ENCODE assay signal across 8 cellular contexts in genomic region chr5:112848116-112848811, GRCh38. TPM values are rescaled to one million over a fixed set of nuclear protein-coding genes. Genes with fewer than 3 reads are reported as not detected.
DNase-seq lines count a peak whose midpoint lies in the region; ATAC-seq and TF ChIP-seq lines count a peak whose summit lies in the region.

No MANE protein-coding gene starts in this region.

- no TSS peak for BruUV-seq in OCI-LY7 (replicated peaks; lab: Mats Ljungman, UMichigan)

- CTCF ChIA-PET in OCI-LY7 (lab: Charles Lee; ENCODE audit: unreplicated experiment) = interaction anchor here (0.5 to 0.6 kb wide), 2 partner anchors 127 to 280 kb away, joined by 3 read pairs; no protein-coding TSS in a partner anchor

- H3K27ac Mint-ChIP-seq in type B pancreatic cell = peak overlapping the region; percentile 24

- H3K9me3 ChIP-seq in OCI-LY7 (ENCODE audit: low read length) = no peaks in the 10 kb centered on the region

- TF ChIP-seq CTCF in OCI-LY7 (conservative IDR thresholded peaks at IDR 0.05; ENCODE audit: low read length) (peak; percentile 83), type B pancreatic cell (conservative IDR thresholded peaks at IDR 0.05) (peak; percentile 81)

- POLR2A ChIA-PET in OCI-LY7 (lab: Charles Lee) = interaction anchor here (0.6 to 1.2 kb wide), 9 partner anchors 9 to 298 kb away, joined by 3 to 8 read pairs (median 3); no protein-coding TSS in a partner anchor

- H3K27ac ChIP-seq in OCI-LY7 (ENCODE audit: low read depth, low read length, poor library complexity, severe bottlenecking) = no peak overlapping the region

- no peaks in the 10 kb centered on the region for H3K27me3 ChIP-seq in H7 (ENCODE audit: control insufficient read depth, insufficient read depth, low read length)

- H4K20me1 ChIP-seq in OCI-LY7 (ENCODE audit: insufficient read depth, low read length) = no peaks in the 10 kb centered on the region

- no peaks in the 10 kb centered on the region for H3K9me3 Mint-ChIP-seq in type B pancreatic cell

- H3K79me2 ChIP-seq in OCI-LY7 (ENCODE audit: insufficient read depth, low read depth, low read length) = no peaks in the 10 kb centered on the region

- DNase-seq in stimulated activated CD4-positive, alpha-beta T cell treated with anti-CD3 and anti-CD28 coated beads, Interleukin-4, amount 100 ng/mL, for 24 hours = peak; percentile 8
- DNase-seq in stimulated activated CD4-positive, alpha-beta T cell treated with anti-CD3 and anti-CD28 coated beads, Interleukin-15, amount 100 ng/mL, for 24 hours = no peak
- DNase-seq in H7 = peak; percentile 18
- peak; percentile 70 for DNase-seq in Jurkat, Clone E6-1 (ENCODE audit: low read depth, low spot score)
- DNase-seq in OCI-LY7 (ENCODE audit: low spot score) = peak; percentile 79
- DNase-seq in cerebellar cortex (ENCODE audit: low spot score) = peak; percentile 74
- DNase-seq in left lobe of liver (ENCODE audit: low spot score) = no peak
- DNase-seq in type B pancreatic cell (ENCODE audit: extremely low spot score, unreplicated experiment) = no peak

- intact Hi-C loops in OCI-LY7 (cut with micrococcal nuclease; ENCODE audit: unreplicated experiment) = loop anchor here (1.0 to 5.0 kb wide), 2 partner anchors 156 to 297 kb away; no protein-coding TSS in a partner anchor

- peaks cover 3% of the 10 kb centered on the region for H3K4me1 Mint-ChIP-seq in type B pancreatic cell (ENCODE audit: unreplicated experiment)

- no peaks in the 10 kb centered on the region for H3K9me2 ChIP-seq in OCI-LY7 (ENCODE audit: insufficient read depth, low read length)

- H3K4me3 ChIP-seq in H7 (ENCODE audit: insufficient read depth, low read depth, low read length) (no peak overlapping the region), OCI-LY7 (ENCODE audit: low read depth, low read length, poor library complexity, severe bottlenecking) (no peak overlapping the region)
- no peak overlapping the region for H3K4me3 ChIP-seq in Jurkat, Clone E6-1 (ENCODE audit: low read length)

- H3K36me3 Mint-ChIP-seq in type B pancreatic cell = peaks cover 6% of the 10 kb centered on the region

- H2AFZ ChIP-seq in OCI-LY7 (ENCODE audit: low read length) = no peak overlapping the region

- H3K36me3 ChIP-seq in H7 (replicated peaks; ENCODE audit: control insufficient read depth, insufficient read depth, low read length) (no peaks in the 10 kb centered on the region), OCI-LY7 (ENCODE audit: insufficient read depth, low read length) (no peaks in the 10 kb centered on the region)

- peak overlapping the region; percentile 11 for H3K4me3 Mint-ChIP-seq in type B pancreatic cell

- no peak overlapping the region for H3K4me2 ChIP-seq in OCI-LY7 (ENCODE audit: low read length)

- H3K27me3 Mint-ChIP-seq in type B pancreatic cell = peaks cover 3% of the 10 kb centered on the region

- peak; percentile 99 for ATAC-seq in left lobe of liver

- no peaks in the 10 kb centered on the region for H3K4me1 ChIP-seq in OCI-LY7 (ENCODE audit: insufficient read depth, low read length, poor library complexity, severe bottlenecking)

RNA-seq across cellular contexts. Expression of gene SRP19, which starts 12.8 kb away (rescaled TPM):
- 57.6 and 72.7 TPM in 2 replicates for total RNA-seq in H7 (2014; rRNA removed; shearing (Covaris generic))
- polyA plus RNA-seq in Jurkat, Clone E6-1 (2012; ENCODE audit: insufficient read depth, insufficient read length) = 131 TPM
- 32.9 and 48.1 TPM in 2 replicates for total RNA-seq in OCI-LY7 (2014; rRNA removed; shearing (Covaris generic))
- total RNA-seq in OCI-LY7 (2022) = 64.7 and 68.3 TPM in 2 replicates
- total RNA-seq in left lobe of liver = 19.4 TPM
- total RNA-seq in type B pancreatic cell (ENCODE audit: low replicate concordance) = 45.4 and 57.5 TPM in 2 replicates

Comparison
In these comparisons a context has a peak if more than half of its experiments do, and no peak if none do; other contexts are left out.
1. DNase-seq: peak in stimulated activated CD4-positive, alpha-beta T cell treated with anti-CD3 and anti-CD28 coated beads, Interleukin-4, amount 100 ng/mL, for 24 hours (single experiment), H7 (single experiment), Jurkat, Clone E6-1 (single experiment), OCI-LY7 (single experiment) and cerebellar cortex (single experiment); none in stimulated activated CD4-positive, alpha-beta T cell treated with anti-CD3 and anti-CD28 coated beads, Interleukin-15, amount 100 ng/mL, for 24 hours (single experiment), left lobe of liver (single experiment) and type B pancreatic cell (single experiment).